ENCODE assay signal across 9 cellular contexts in the genomic region with DNA sequence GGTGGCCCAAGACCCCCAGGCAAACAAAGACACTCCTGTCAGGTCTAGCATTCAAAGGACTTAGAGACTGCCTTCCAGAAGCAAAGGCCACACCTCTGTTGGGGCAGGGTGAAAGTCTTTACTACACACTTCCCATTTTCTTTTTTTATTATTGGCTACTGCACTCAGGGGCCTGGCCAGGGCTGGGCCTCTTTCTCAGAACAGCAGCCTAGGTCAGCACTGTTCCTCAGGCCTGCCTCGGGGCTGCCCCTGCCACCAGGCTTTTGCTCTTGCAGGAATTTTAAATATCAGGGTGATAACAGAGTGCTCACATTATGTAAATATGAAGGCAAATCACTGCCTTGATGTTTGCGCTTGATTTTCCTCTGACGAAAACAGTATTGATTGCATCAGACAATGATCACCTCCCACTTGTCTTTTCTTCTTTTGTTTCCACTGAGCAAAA. TPM values are rescaled to one million over a fixed set of nuclear protein-coding genes. Genes with fewer than 3 reads are reported as not detected.
DNase-seq lines count a peak whose midpoint lies in the region; ATAC-seq, FAIRE-seq and TF ChIP-seq lines count a peak whose summit lies in the region.
"Had no signal": no experiment of that assay in that cellular context is flagged by ENCODE, and none has a peak within 500 bp of the region (broad histone marks: within the 10 kb centered on the region; RNA-seq: fewer than 3 reads in every experiment).

No MANE protein-coding gene starts in this region.

- POLR2A ChIA-PET in K562 (lab: Yijun Ruan, JAX), result interaction anchor here (1.0 kb wide), 1 partner anchor 12 kb away, joined by 4 read pairs; no protein-coding TSS in a partner anchor
- POLR2A ChIA-PET in PC-3 (lab: Charles Lee; ENCODE audit: unreplicated experiment), result no interaction called here

- H2AFZ ChIP-seq in K562 (ENCODE audit: low read depth, low read length) (no peak overlapping the region), PC-3 (ENCODE audit: low read length) (no peak overlapping the region)

- DNase-seq in stimulated activated CD4-positive, alpha-beta T cell treated with anti-CD3 and anti-CD28 coated beads, Interleukin-15, amount 100 ng/mL, for 24 hours, result peak; percentile 54
- DNase-seq in stimulated activated CD4-positive, alpha-beta T cell treated with anti-CD3 and anti-CD28 coated beads, Interleukin-4, amount 100 ng/mL, for 4 hours, result no peak
- no peak for DNase-seq in K562 (ENCODE audit: extremely low read depth in 1 of 4, low spot score in 3 of 4)
- DNase-seq in EL, result no peak
- no peak for DNase-seq in H4 (ENCODE audit: low spot score)
- no peak for DNase-seq in NCI-H2171 (lab: John Stamatoyannopoulos, UW)
- no peak for DNase-seq in PC-3
- DNase-seq: NCI-H1048 had no signal

- in situ Hi-C loops in K562 (cut with MboI), result no loop called here

- no peak for TF ChIP-seq POLR2A in K562 (conservative IDR thresholded peaks at IDR 0.05)

- TF ChIP-seq EP300 in K562 (IDR thresholded peaks at IDR 0.05; ENCODE audit: low read length), result no peak

- 10% methylated on average over 3 of the region's 3 CpGs for WGBS in K562 (ENCODE audit: insufficient coverage, low coverage, missing lambda C conversion rate)

- no peaks in the 10 kb centered on the region; a peak in 2 of 5 replicates for H3K4me1 ChIP-seq in K562 (replicated peaks in 1 of 2; ENCODE audit: control insufficient read depth in 2 of 2, insufficient read depth in 2 of 2, low read length in 2 of 2)
- peaks cover 5% of the 10 kb centered on the region; the same call in 1 of the 2 replicates for H3K4me1 ChIP-seq in PC-3 (ENCODE audit: insufficient read depth, low read length)

- TF ChIP-seq CTCF in K562 (IDR thresholded peaks at IDR 0.05 in 2 of 3, conservative IDR thresholded peaks at IDR 0.05 in 1 of 3; ENCODE audit: insufficient read depth in 2 of 3, low read depth in 1 of 3, low read length in 3 of 3) (no peak), PC-3 (conservative IDR thresholded peaks at IDR 0.05; ENCODE audit: low read depth, low read length) (no peak)

- no peaks in the 10 kb centered on the region for H3K9me1 ChIP-seq in K562 (ENCODE audit: control insufficient read depth, insufficient read depth, low read length)

- BruUV-seq in K562 (replicated peaks; lab: Mats Ljungman, UMichigan), result no TSS peak
- no TSS peak for BruUV-seq in PC-3 (replicated peaks; lab: Mats Ljungman, UMichigan)

- intact Hi-C loops in K562 (cut with micrococcal nuclease), result no loop called here
- intact Hi-C loops in PC-3 (cut with micrococcal nuclease), result loop anchor here (5.0 kb wide), 1 partner anchor 94 kb away; no protein-coding TSS in a partner anchor

- FAIRE-seq in K562 (lab: Jason Lieb, UNC), result no peak

- H3K9me2 ChIP-seq in PC-3 (replicated peaks; ENCODE audit: low read length), result no peaks in the 10 kb centered on the region

- CTCF ChIA-PET in K562 (lab: Yijun Ruan, JAX; ENCODE audit: low intra/inter-chr PET ratio), result no interaction called here
- CTCF ChIA-PET in PC-3 (lab: Charles Lee), result no interaction called here

- H4K20me1 ChIP-seq in K562 (replicated peaks; ENCODE audit: control insufficient read depth, insufficient read depth, low read length) (no peaks in the 10 kb centered on the region), PC-3 (ENCODE audit: low read length) (no peaks in the 10 kb centered on the region)

- ATAC-seq in HG03354 (IDR thresholded peaks at IDR 0.05; ENCODE audit: poor library complexity, severe bottlenecking, unreplicated experiment) (peak; percentile 75), K562 (peak; percentile 64), PC-3 (no peak)

- no peaks in the 10 kb centered on the region for H3K79me2 ChIP-seq in K562 (ENCODE audit: control insufficient read depth, insufficient read depth, low read length)
- H3K79me2 ChIP-seq in PC-3 (ENCODE audit: low read length), result no peaks in the 10 kb centered on the region

- H3K4me3 ChIP-seq in K562 (no peak overlapping the region), PC-3 (ENCODE audit: low read length) (no peak overlapping the region)

- H3K36me3 ChIP-seq in K562 (ENCODE audit: control insufficient read depth, insufficient read depth, low read length) (no peaks in the 10 kb centered on the region), PC-3 (ENCODE audit: low read depth, low read length) (no peaks in the 10 kb centered on the region)

- no peaks in the 10 kb centered on the region for H3F3A ChIP-seq in PC-3 (ENCODE audit: low read length, unreplicated experiment)

- H3K9me3 ChIP-seq in K562 (replicated peaks; ENCODE audit: control insufficient read depth, insufficient read depth, low read depth, low read length) (no peaks in the 10 kb centered on the region), PC-3 (ENCODE audit: low read length) (no peaks in the 10 kb centered on the region)

- TF ChIP-seq RAD21 in K562 (CRISPR knock-in tag; conservative IDR thresholded peaks at IDR 0.05 in 1 of 2, IDR thresholded peaks at IDR 0.05 in 1 of 2), result no peak

- H3K9ac ChIP-seq in K562 (ENCODE audit: insufficient read depth in 1 of 2, low read depth in 2 of 2, low read length in 2 of 2) (no peak overlapping the region), PC-3 (ENCODE audit: low read length) (no peak overlapping the region)

- H3K27me3 ChIP-seq in K562 (ENCODE audit: control insufficient read depth in 2 of 2, insufficient read depth in 2 of 2, low read length in 2 of 2) (no peaks in the 10 kb centered on the region; a peak in 2 of 5 replicates), PC-3 (ENCODE audit: low read length) (no peaks in the 10 kb centered on the region)

- no peak overlapping the region for H3K27ac ChIP-seq in K562 (ENCODE audit: extremely low read depth, low read depth, low read length)
- H3K27ac ChIP-seq in PC-3 (ENCODE audit: low read length), result no peak overlapping the region

- H3K4me2 ChIP-seq in K562 (ENCODE audit: insufficient read depth, low read length) (no peak overlapping the region), PC-3 (ENCODE audit: low read length) (no peak overlapping the region)

TF ChIP-seq in K562, 482 proteins besides CTCF, POLR2A, EP300 and RAD21 (continues in another document):
- no peak for TF ChIP-seq ZNF75A (CRISPR knock-in tag; IDR thresholded peaks at IDR 0.05)
- TF ChIP-seq KHSRP (IDR thresholded peaks at IDR 0.05), result no peak
- TF ChIP-seq, protein P1, sequence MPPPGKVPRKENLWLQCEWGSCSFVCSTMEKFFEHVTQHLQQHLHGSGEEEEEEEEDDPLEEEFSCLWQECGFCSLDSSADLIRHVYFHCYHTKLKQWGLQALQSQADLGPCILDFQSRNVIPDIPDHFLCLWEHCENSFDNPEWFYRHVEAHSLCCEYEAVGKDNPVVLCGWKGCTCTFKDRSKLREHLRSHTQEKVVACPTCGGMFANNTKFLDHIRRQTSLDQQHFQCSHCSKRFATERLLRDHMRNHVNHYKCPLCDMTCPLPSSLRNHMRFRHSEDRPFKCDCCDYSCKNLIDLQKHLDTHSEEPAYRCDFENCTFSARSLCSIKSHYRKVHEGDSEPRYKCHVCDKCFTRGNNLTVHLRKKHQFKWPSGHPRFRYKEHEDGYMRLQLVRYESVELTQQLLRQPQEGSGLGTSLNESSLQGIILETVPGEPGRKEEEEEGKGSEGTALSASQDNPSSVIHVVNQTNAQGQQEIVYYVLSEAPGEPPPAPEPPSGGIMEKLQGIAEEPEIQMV (tag; conservative IDR thresholded peaks at IDR 0.05; ENCODE audit: low read depth), result no peak
- no peak for TF ChIP-seq TRIM28 (IDR thresholded peaks at IDR 0.05)
- TF ChIP-seq DPF2 (IDR thresholded peaks at IDR 0.05), result no peak
- TF ChIP-seq FOXK2 (conservative IDR thresholded peaks at IDR 0.05 in 1 of 2, IDR thresholded peaks at IDR 0.05 in 1 of 2; ENCODE audit: low read depth in 2 of 2), result no peak
- 0 out of 2 replicates have a peak, but pooled peaks have one; percentile 25 for TF ChIP-seq CEBPB (tag; IDR thresholded peaks at IDR 0.05)
- TF ChIP-seq ATF1 (CRISPR knock-in tag; IDR thresholded peaks at IDR 0.05), result no peak
- TF ChIP-seq ATF1 (tag; IDR thresholded peaks at IDR 0.05), result no peak
- TF ChIP-seq RHOXF2B (CRISPR knock-in tag; conservative IDR thresholded peaks at IDR 0.05), result no peak
- no peak for TF ChIP-seq ELF2 (CRISPR knock-in tag; IDR thresholded peaks at IDR 0.05)
- TF ChIP-seq SPI1 (IDR thresholded peaks at IDR 0.05; ENCODE audit: borderline replicate concordance, low read depth, low read length), result peak; percentile 52; the same call in 1 of the 2 replicates
- TF ChIP-seq XRCC5 (IDR thresholded peaks at IDR 0.05; ENCODE audit: low read depth, low read length), result no peak

RNA-seq across cellular contexts. Expression of a gene that starts 18.5 kb away (rescaled TPM):
- total RNA-seq in K562 (2011; cell fraction: chromatin; rRNA removed; ENCODE audit: low replicate concordance), result 0.67 and 2.1 TPM in 2 replicates
- total RNA-seq in K562 (2011; cell fraction: nucleolus; rRNA removed), result 0.17 and 1.1 TPM in 2 replicates
- 2.0 and 3.2 TPM in 2 replicates for total RNA-seq in K562 (2011; cell fraction: nucleoplasm; rRNA removed)
- total RNA-seq in K562 (2014; rRNA removed), result 1.3 and 1.5 TPM in 2 replicates
- total RNA-seq in K562 (2014; rRNA removed; fragmentation: Illumina TruSeq; extraction: Trizol), result 1.7 and 2.0 TPM in 2 replicates
- 0.98 and 1.7 TPM in 2 replicates for total RNA-seq in K562 (2015; rRNA removed; fragmentation: Illumina TruSeq; extraction: Trizol)
- total RNA-seq in K562 (2021), result 0.89 and 1.4 TPM in 2 replicates
- polyA plus RNA-seq in K562 (2011; rRNA removed), result 3.1 and 3.4 TPM in 2 replicates
- 0.75 and 2.1 TPM in 2 replicates for polyA plus RNA-seq in K562 (2011; cell fraction: cytosol; rRNA removed)
- 1.1 and 3.3 TPM in 2 replicates for polyA plus RNA-seq in K562 (2011; cell fraction: nucleus; rRNA removed)
- polyA plus RNA-seq in K562 (2012), result 1.6 and 1.8 TPM in 2 replicates
- 2.4 and 2.8 TPM in 2 replicates for polyA plus RNA-seq in K562 (2014; fragmentation: Illumina TruSeq; extraction: Trizol)
- polyA plus RNA-seq in K562 (2014; fragmentation: Nextera tagmentation; extraction: Ambion mirVana), result 1 to 10 TPM; 2.6 to 4.0 TPM
- polyA plus RNA-seq in K562 (2014; rRNA removed), result 2.0 and 2.6 TPM in 2 replicates
- polyA minus RNA-seq in K562 (2011; rRNA and poly(A)+ RNA removed), result 1.1 and 1.2 TPM in 2 replicates
- polyA minus RNA-seq in K562 (2011; cell fraction: cytosol; rRNA and poly(A)+ RNA removed), result 0.76 and 1.0 TPM in 2 replicates
- polyA minus RNA-seq in K562 (2011; cell fraction: nucleus; rRNA and poly(A)+ RNA removed), result 0.89 and 0.94 TPM in 2 replicates
- total RNA-seq in H4 (2014; rRNA removed; shearing (Covaris generic)), result 14.9 and 19.2 TPM in 2 replicates
- total RNA-seq in PC-3 (2014; rRNA removed), result 10.1 and 20.9 TPM in 2 replicates
